In the genomic region with DNA sequence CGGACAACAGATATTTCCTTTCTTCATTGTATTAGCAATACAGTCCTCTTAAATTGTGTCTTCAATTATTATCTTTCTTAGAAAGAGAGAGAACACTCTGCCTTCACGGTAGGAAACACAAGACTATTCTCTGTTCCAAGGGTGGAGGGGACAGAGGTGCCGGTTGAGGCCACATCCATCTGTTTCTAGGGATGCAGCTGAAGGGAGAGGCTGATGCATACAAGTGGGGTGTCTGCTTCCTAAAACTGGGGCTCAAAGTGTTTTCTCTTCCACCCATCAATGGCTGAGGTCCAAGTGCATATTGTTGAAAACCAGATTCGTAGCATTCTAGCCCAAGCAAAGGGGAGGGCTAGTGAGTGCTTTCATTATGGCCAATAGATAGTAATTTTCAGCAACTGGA, we compare ENCODE assay signal across 18 cellular contexts. TPM values are rescaled to one million over a fixed set of nuclear protein-coding genes. Genes with fewer than 3 reads are reported as not detected.
"Had no signal": no experiment of that assay in that cellular context is flagged by ENCODE, and none has a peak within 500 bp of the region (broad histone marks: within the 10 kb centered on the region; RNA-seq: fewer than 3 reads in every experiment).

No MANE protein-coding gene starts in this region.

- H3K9me3 ChIP-seq: mucosa of descending colon, thyroid gland, vagina had no signal

- H3K9me3 Mint-ChIP-seq: activated naive CD4-positive, alpha-beta T cell treated with anti-CD3 and anti-CD28 coated beads, Interleukin-2, amount 10 ng/mL, durations not matched to agents 7 days and 5 days; activated T-helper 2 cell treated with anti-CD3 and anti-CD28 coated beads, Interferon-gamma antibody, Interleukin-2, Interleukin-4, amounts not matched to agents 10 μg/mL and 5 μg/mL and 100 μg/mL, durations not matched to agents 14 hours and 24 hours and 36 hours; memory B cell; stimulated activated effector memory CD8-positive, alpha-beta T cell treated with anti-CD3 and anti-CD28 coated beads, Interleukin-12 subunit alpha, Interleukin-12 subunit beta, amount 100 ng/mL, for 72 hours had no signal

- H3K4me3 Mint-ChIP-seq: activated naive CD4-positive, alpha-beta T cell treated with anti-CD3 and anti-CD28 coated beads, Interleukin-2, amount 10 ng/mL, durations not matched to agents 7 days and 5 days; memory B cell; naive thymus-derived CD4-positive, alpha-beta T cell; stimulated activated effector memory CD8-positive, alpha-beta T cell treated with anti-CD3 and anti-CD28 coated beads, Interleukin-12 subunit alpha, Interleukin-12 subunit beta, amount 100 ng/mL, for 72 hours had no signal

- H3K36me3 ChIP-seq: thyroid gland, vagina had no signal

- H3K4me1 ChIP-seq: parathyroid adenoma had no signal

- H3K27ac Mint-ChIP-seq: activated naive CD4-positive, alpha-beta T cell treated with anti-CD3 and anti-CD28 coated beads, Interleukin-2, amount 10 ng/mL, durations not matched to agents 7 days and 5 days; activated T-helper 2 cell treated with anti-CD3 and anti-CD28 coated beads, Interferon-gamma antibody, Interleukin-2, Interleukin-4, amounts not matched to agents 10 μg/mL and 5 μg/mL and 100 μg/mL, durations not matched to agents 14 hours and 24 hours and 36 hours; immature natural killer cell; memory B cell; naive thymus-derived CD4-positive, alpha-beta T cell; stimulated activated effector memory CD8-positive, alpha-beta T cell treated with anti-CD3 and anti-CD28 coated beads, Interleukin-12 subunit alpha, Interleukin-12 subunit beta, amount 100 ng/mL, for 72 hours had no signal

- H3K9ac ChIP-seq: parathyroid adenoma had no signal

- H3K27ac ChIP-seq: cardiac muscle cell, dorsolateral prefrontal cortex, parathyroid adenoma, thyroid gland, vagina had no signal

- H3K79me2 ChIP-seq: parathyroid adenoma had no signal

- DNase-seq: activated CD4-positive, alpha-beta T cell treated with anti-CD3 and anti-CD28 coated beads for 1 hour; activated CD4-positive, alpha-beta T cell treated with anti-CD3 and anti-CD28 coated beads, Interleukin-2, amount 50 U/mL, for 4 hours; activated naive CD4-positive, alpha-beta T cell treated with anti-CD3 and anti-CD28 coated beads, Interleukin-2, amount 10 ng/mL, durations not matched to agents 7 days and 5 days; activated T-cell treated with anti-CD3 and anti-CD28 coated beads, Interleukin-2, amount 50 U/mL, for 1 hour; dorsolateral prefrontal cortex; foreskin melanocyte; immature natural killer cell; mucosa of descending colon; naive thymus-derived CD4-positive, alpha-beta T cell; T-helper 9 cell; thyroid gland had no signal

- FAIRE-seq: endothelial cell of umbilical vein had no signal

- H3K4me3 ChIP-seq: cardiac muscle cell, dorsolateral prefrontal cortex, mucosa of descending colon, thyroid gland, vagina had no signal

- H3K36me3 Mint-ChIP-seq: activated naive CD4-positive, alpha-beta T cell treated with anti-CD3 and anti-CD28 coated beads, Interleukin-2, amount 10 ng/mL, durations not matched to agents 7 days and 5 days; immature natural killer cell; memory B cell; stimulated activated effector memory CD8-positive, alpha-beta T cell treated with anti-CD3 and anti-CD28 coated beads, Interleukin-12 subunit alpha, Interleukin-12 subunit beta, amount 100 ng/mL, for 72 hours had no signal

- ATAC-seq: mucosa of descending colon; naive thymus-derived CD4-positive, alpha-beta T cell; stimulated activated effector memory CD8-positive, alpha-beta T cell treated with anti-CD3 and anti-CD28 coated beads, Interleukin-12 subunit alpha, Interleukin-12 subunit beta, amount 100 ng/mL, for 72 hours had no signal

- H3K4me1 Mint-ChIP-seq: activated naive CD4-positive, alpha-beta T cell treated with anti-CD3 and anti-CD28 coated beads, Interleukin-2, amount 10 ng/mL, durations not matched to agents 7 days and 5 days; immature natural killer cell; memory B cell; stimulated activated effector memory CD8-positive, alpha-beta T cell treated with anti-CD3 and anti-CD28 coated beads, Interleukin-12 subunit alpha, Interleukin-12 subunit beta, amount 100 ng/mL, for 72 hours had no signal

- H2AFZ ChIP-seq: parathyroid adenoma had no signal

RNA-seq across cellular contexts. Expression of a gene that starts 9.5 kb away (rescaled TPM):
- total RNA-seq: activated T-helper 2 cell treated with anti-CD3 and anti-CD28 coated beads, Interferon-gamma antibody, Interleukin-2, Interleukin-4, amounts not matched to agents 10 μg/mL and 5 μg/mL and 100 μg/mL, durations not matched to agents 14 hours and 24 hours and 36 hours; endothelial cell of umbilical vein; naive thymus-derived CD4-positive, alpha-beta T cell had no signal
- polyA plus RNA-seq: endothelial cell of umbilical vein; immature natural killer cell; naive thymus-derived CD4-positive, alpha-beta T cell had no signal
